10 cellular contexts compared by ENCODE assay signal in the genomic region with DNA sequence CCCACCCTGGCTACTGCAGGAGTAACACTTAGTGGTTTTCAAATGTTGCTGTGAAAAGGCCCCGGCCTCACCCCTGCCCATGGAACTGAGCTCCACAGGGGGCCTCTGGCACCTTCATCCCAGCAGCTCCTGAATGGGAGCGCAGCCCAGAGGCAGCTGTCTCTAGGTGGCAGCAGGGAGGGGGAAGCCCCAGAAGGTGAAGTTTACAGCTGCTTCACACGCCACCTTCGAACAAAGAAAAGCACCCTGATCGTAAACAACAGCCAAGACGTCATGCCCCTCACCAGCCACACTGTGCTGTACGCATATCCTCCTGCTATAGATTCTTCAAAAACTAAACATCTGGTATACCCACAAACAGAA.
DNase-seq lines count a peak whose midpoint lies in the region; ATAC-seq, FAIRE-seq and TF ChIP-seq lines count a peak whose summit lies in the region.
"Had no signal": no experiment of that assay in that cellular context is flagged by ENCODE, and none has a peak within 500 bp of the region (broad histone marks: within the 10 kb centered on the region; RNA-seq: fewer than 3 reads in every experiment).

No MANE protein-coding gene starts in this region.

- no peaks in the 10 kb centered on the region for H3K27me3 ChIP-seq in NT2/D1 (ENCODE audit: insufficient read depth, insufficient read length)
- no peaks in the 10 kb centered on the region for H3K27me3 ChIP-seq in keratinocyte (ENCODE audit: control insufficient read depth, extremely low read depth, insufficient read depth, low read length)
- H3K27me3 ChIP-seq: Peyer's patch had no signal

- H3K4me1 ChIP-seq in NT2/D1 (ENCODE audit: insufficient read depth, insufficient read length) (peaks cover 16% of the 10 kb centered on the region), keratinocyte (ENCODE audit: control insufficient read depth, extremely low read depth, insufficient read depth, low read length) (no peaks in the 10 kb centered on the region)
- H3K4me1 ChIP-seq: Peyer's patch had no signal

- DNase-seq in DMS153 treated with DMSO at 0.1 percent for 48 hours (lab: John Stamatoyannopoulos, UW; ENCODE audit: unreplicated experiment) (peak; percentile 61), NCI-H1092 (lab: John Stamatoyannopoulos, UW) (peak; percentile 85), NT2/D1 (ENCODE audit: low read depth, low spot score) (no peak), keratinocyte (ENCODE audit: low read depth, low spot score) (no peak), NOMO-1 treated with dmso at 0.1 percent for 144 hours (lab: John Stamatoyannopoulos, UW; ENCODE audit: unreplicated experiment) (no peak), HK-2 (ENCODE audit: unreplicated experiment) (no peak)

- H3K4me2 ChIP-seq in keratinocyte (ENCODE audit: control insufficient read depth, extremely low read depth, insufficient read depth, low read depth, low read length) = no peak overlapping the region

- FAIRE-seq in keratinocyte (lab: Jason Lieb, UNC) = no peak
- FAIRE-seq: endometrium had no signal

- H3K79me2 ChIP-seq in keratinocyte (ENCODE audit: control insufficient read depth, insufficient read depth, low read length) = no peaks in the 10 kb centered on the region

- dilution Hi-C loops in keratinocyte (cut with MboI; ENCODE audit: extremely low pct_ligation_motif_present, low sequenced_read_pairs) = no loop called here

- TF ChIP-seq CTCF in keratinocyte (optimal IDR thresholded peaks at IDR 0.05 in 1 of 3, IDR thresholded peaks at IDR 0.05 in 1 of 3, conservative IDR thresholded peaks at IDR 0.05 in 1 of 3; ENCODE audit: extremely low read depth in 1 of 3, insufficient read depth in 2 of 3, low read length in 3 of 3) = peak in 2 of 3 experiments; percentile 35 to 38

- no peaks in the 10 kb centered on the region for H4K20me1 ChIP-seq in keratinocyte (ENCODE audit: control insufficient read depth, extremely low read depth, insufficient read depth, low read length)

- no peaks in the 10 kb centered on the region for H3K9me1 ChIP-seq in keratinocyte (ENCODE audit: control insufficient read depth, extremely low read depth, insufficient read depth, low read length)

- no peak overlapping the region for H3K27ac ChIP-seq in keratinocyte (ENCODE audit: control insufficient read depth, insufficient read depth, low read length)
- H3K27ac ChIP-seq: Peyer's patch had no signal

- H3K9me3 ChIP-seq in NT2/D1 (ENCODE audit: insufficient read depth, low read length) (no peaks in the 10 kb centered on the region), keratinocyte (ENCODE audit: control insufficient read depth, low read depth, low read length) (no peaks in the 10 kb centered on the region)
- H3K9me3 ChIP-seq: Peyer's patch had no signal

- ATAC-seq in esophagus mucosa (no peak), GM19397 (IDR thresholded peaks at IDR 0.05; ENCODE audit: unreplicated experiment) (no peak)

- H3K36me3 ChIP-seq in NT2/D1 (ENCODE audit: insufficient read depth, insufficient read length, low read length) (no peaks in the 10 kb centered on the region), keratinocyte (ENCODE audit: control insufficient read depth in 2 of 2, extremely low read depth in 1 of 2, insufficient read depth in 2 of 2, low read length in 2 of 2) (no peaks in the 10 kb centered on the region)
- H3K36me3 ChIP-seq: Peyer's patch had no signal

- H3K9ac ChIP-seq in NT2/D1 (ENCODE audit: insufficient read length, low read depth) (peak overlapping the region; percentile 32), keratinocyte (ENCODE audit: control insufficient read depth, extremely low read depth, insufficient read depth, low read length) (no peak overlapping the region)

- H2AFZ ChIP-seq in keratinocyte (ENCODE audit: control insufficient read depth, low read length) = no peak overlapping the region

- H3K4me3 ChIP-seq in NT2/D1 (ENCODE audit: insufficient read length, low read depth) (no peak overlapping the region), keratinocyte (ENCODE audit: control insufficient read depth in 2 of 3, extremely low read depth in 1 of 3, insufficient read depth in 2 of 3, low read depth in 1 of 3, low read length in 3 of 3) (no peak overlapping the region)
- H3K4me3 ChIP-seq: Peyer's patch had no signal

Comparison
In these comparisons a context has a peak if more than half of its experiments do, and no peak if none do; other contexts are left out.
1. DNase-seq: peak in DMS153 treated with DMSO at 0.1 percent for 48 hours (single experiment) and NCI-H1092 (single experiment); none in NT2/D1 (single experiment), keratinocyte (single experiment), NOMO-1 treated with dmso at 0.1 percent for 144 hours (single experiment) and HK-2 (single experiment).